Comparison of ENCODE assay signal across 22 cellular contexts in the genomic region with DNA sequence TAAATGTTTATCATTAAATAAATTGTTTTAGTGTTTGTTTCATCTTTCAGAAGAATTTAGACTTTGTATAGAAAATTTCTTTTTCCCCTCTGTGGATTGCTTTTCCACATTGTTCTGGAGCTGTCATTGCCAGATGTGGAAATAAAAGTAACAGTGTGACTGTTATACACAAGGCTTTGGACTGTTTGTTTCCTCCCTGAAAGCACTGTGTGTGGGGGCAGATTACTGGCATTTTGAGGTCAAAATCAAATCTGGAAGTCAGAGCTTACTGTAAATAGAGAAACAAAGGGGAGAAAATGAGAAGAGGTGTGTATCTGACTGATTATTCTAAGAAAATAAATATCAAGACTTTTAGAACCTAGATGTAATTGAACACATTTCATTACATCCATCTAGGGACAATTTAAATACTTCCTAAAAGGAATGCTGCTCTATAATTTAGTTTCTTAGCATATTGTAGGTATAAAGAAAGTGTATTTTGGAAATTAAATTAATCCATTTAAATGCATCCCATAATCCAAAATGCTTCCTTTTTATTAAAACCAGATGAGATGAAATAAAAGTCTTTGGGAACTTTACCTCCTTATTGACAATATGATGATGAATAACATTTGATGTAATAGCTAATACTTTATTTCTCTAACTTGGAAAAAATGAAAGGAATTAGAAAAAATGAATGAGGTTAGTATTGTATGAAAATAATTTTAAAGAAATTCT.
"Had no signal": no experiment of that assay in that cellular context is flagged by ENCODE, and none has a peak within 500 bp of the region (broad histone marks: within the 10 kb centered on the region; RNA-seq: fewer than 3 reads in every experiment).

No MANE protein-coding gene starts in this region.

- H3K9me3 ChIP-seq: esophagus squamous epithelium, left ventricle myocardium inferior, lower lobe of right lung, psoas muscle, right lobe of liver, spleen, tibial nerve had no signal

- H3K27ac ChIP-seq: esophagus squamous epithelium, hepatocyte, left ventricle myocardium inferior, lower lobe of right lung, parathyroid adenoma, psoas muscle, right lobe of liver, tibial nerve had no signal

- ATAC-seq: effector memory CD8-positive, alpha-beta T cell; left cardiac atrium; lower lobe of right lung; psoas muscle; right lobe of liver; stimulated activated memory B cell treated with anti-CD40 and anti-IgM and Interleukin-4, amounts not matched to agents 10 μg/mL and 1 μg/mL and 100 μg/mL, for 72 hours had no signal

- H3K4me3 ChIP-seq: esophagus squamous epithelium, hepatocyte, left ventricle myocardium inferior, lower lobe of right lung, psoas muscle, right lobe of liver, spleen, tibial nerve had no signal

- H3K27me3 ChIP-seq: esophagus squamous epithelium, hepatocyte, right lobe of liver, spleen, tibial nerve had no signal

- DNase-seq: effector memory CD8-positive, alpha-beta T cell; esophagus squamous epithelium; foreskin fibroblast; head of caudate nucleus; kidney; left cardiac atrium; left ventricle myocardium inferior; lower lobe of right lung; mesenchymal stem cell; naive B cell; occipital lobe; psoas muscle; retina; right lobe of liver; spleen; stimulated activated CD4-positive, alpha-beta T cell treated with anti-CD3 and anti-CD28 coated beads, Interleukin-15, amount 100 ng/mL, for 24 hours; stimulated activated CD4-positive, alpha-beta T cell treated with anti-CD3 and anti-CD28 coated beads, Interleukin-1b, Interleukin-23, amount 100 ng/mL, for 48 hours; stimulated activated CD4-positive, alpha-beta T cell treated with anti-CD3 and anti-CD28 coated beads, Interleukin-4, amount 100 ng/mL, for 24 hours had no signal

- H3K4me1 ChIP-seq: esophagus squamous epithelium, left ventricle myocardium inferior, lower lobe of right lung, parathyroid adenoma, psoas muscle had no signal
